23 cellular contexts compared by ENCODE assay signal in genomic region chr12:27063250-27063851, GRCh38. TPM values are rescaled to one million over a fixed set of nuclear protein-coding genes. Genes with fewer than 3 reads are reported as not detected.
DNase-seq lines count a peak whose midpoint lies in the region; ATAC-seq, FAIRE-seq and TF ChIP-seq lines count a peak whose summit lies in the region.
"Had no signal": no experiment of that assay in that cellular context is flagged by ENCODE, and none has a peak within 500 bp of the region (broad histone marks: within the 10 kb centered on the region; RNA-seq: fewer than 3 reads in every experiment).

No MANE protein-coding gene starts in this region.

- H3K9me3 Mint-ChIP-seq in activated T-helper 17 cell treated with anti-CD3 and anti-CD28 coated beads, Interleukin-2, amount 50 U/mL, for 72 hours, result no peaks in the 10 kb centered on the region
- H3K9me3 Mint-ChIP-seq in naive B cell, result peaks cover 13 to 24% (median 23%) of the 10 kb centered on the region in 7 donors

- no peak for TF ChIP-seq RAD21 in HepG2 (CRISPR knock-in tag; IDR thresholded peaks at IDR 0.05)

- H3K36me3 ChIP-seq in HepG2 (replicated peaks in 1 of 2; ENCODE audit: control insufficient read depth in 1 of 2, insufficient read depth in 2 of 2, low read length in 2 of 2) (no peaks in the 10 kb centered on the region), right lobe of liver (no peaks in the 10 kb centered on the region)
- H3K36me3 ChIP-seq in effector memory CD4-positive, alpha-beta T cell (ENCODE audit: control insufficient read depth, insufficient read depth, low read length), result no peaks in the 10 kb centered on the region

- ATAC-seq in HepG2 (no peak), right lobe of liver (no peak), naive B cell (ENCODE audit: low read depth in 2 of 2) (no peak)
- ATAC-seq in activated T-helper 17 cell treated with anti-CD3 and anti-CD28 coated beads, Interleukin-2, amount 50 U/mL, for 72 hours (replicated peaks), result no peak

- BruUV-seq in HepG2 (replicated peaks; lab: Mats Ljungman, UMichigan), result no TSS peak

- intact Hi-C loops in HepG2 (cut with micrococcal nuclease; ENCODE audit: unreplicated experiment), result no loop called here
- intact Hi-C loops in right lobe of liver (cut with DNase I), result no loop called here

- H3K79me2 ChIP-seq in HepG2 (ENCODE audit: insufficient read depth, low read length), result no peaks in the 10 kb centered on the region

- H3K4me3 Mint-ChIP-seq in activated T-helper 17 cell treated with anti-CD3 and anti-CD28 coated beads, Interleukin-2, amount 50 U/mL, for 72 hours, result no peak overlapping the region
- H3K4me3 Mint-ChIP-seq in naive B cell, result peak overlapping the region in 1 of 8 donors; percentile 25

- TF ChIP-seq EP300 in HepG2 (IDR thresholded peaks at IDR 0.05; ENCODE audit: low read depth in 2 of 2, low read length in 2 of 2) (no peak), HepG2 (CRISPR knock-in tag; IDR thresholded peaks at IDR 0.05; ENCODE audit: borderline replicate concordance) (no peak)

- no peaks in the 10 kb centered on the region for H3K27me3 Mint-ChIP-seq in activated T-helper 17 cell treated with anti-CD3 and anti-CD28 coated beads, Interleukin-2, amount 50 U/mL, for 72 hours
- no peaks in the 10 kb centered on the region for H3K27me3 Mint-ChIP-seq in naive B cell

- no peak overlapping the region for H3K4me3 ChIP-seq in HepG2 (replicated peaks in 1 of 3; ENCODE audit: insufficient read depth in 1 of 3, low read depth in 2 of 3, low read length in 3 of 3)
- no peak overlapping the region for H3K4me3 ChIP-seq in right lobe of liver
- H3K4me3 ChIP-seq in effector memory CD4-positive, alpha-beta T cell (ENCODE audit: insufficient read depth, low read depth, low read length, poor library complexity, severe bottlenecking), result no peak overlapping the region

- H3K4me1 ChIP-seq in HepG2 (ENCODE audit: insufficient read depth, low read length), result no peaks in the 10 kb centered on the region
- no peaks in the 10 kb centered on the region for H3K4me1 ChIP-seq in right lobe of liver
- H3K4me1 ChIP-seq in effector memory CD4-positive, alpha-beta T cell (ENCODE audit: control insufficient read depth, insufficient read depth, low read length, poor library complexity, severe bottlenecking), result no peaks in the 10 kb centered on the region

- H3K27ac Mint-ChIP-seq in activated T-helper 17 cell treated with anti-CD3 and anti-CD28 coated beads, Interleukin-2, amount 50 U/mL, for 72 hours, result peak overlapping the region; percentile 65
- H3K27ac Mint-ChIP-seq in naive B cell, result peak overlapping the region in 5 of 6 donors; percentile 87 to 99 (median 93)

- H3K27me3 ChIP-seq in HepG2 (ENCODE audit: control insufficient read depth in 1 of 2, insufficient read depth in 2 of 2, low read length in 2 of 2), result no peaks in the 10 kb centered on the region
- no peaks in the 10 kb centered on the region for H3K27me3 ChIP-seq in right lobe of liver
- H3K27me3 ChIP-seq in effector memory CD4-positive, alpha-beta T cell (replicated peaks; ENCODE audit: control insufficient read depth, insufficient read depth, low read length, poor library complexity, severe bottlenecking), result no peaks in the 10 kb centered on the region

- H3K9me3 ChIP-seq in HepG2 (ENCODE audit: low read length) (no peaks in the 10 kb centered on the region), right lobe of liver (no peaks in the 10 kb centered on the region)
- H3K9me3 ChIP-seq in effector memory CD4-positive, alpha-beta T cell (ENCODE audit: control insufficient read depth, low read length), result no peaks in the 10 kb centered on the region

- DNase-seq in HepG2 (ENCODE audit: low spot score) (no peak), right lobe of liver (no peak), naive B cell (no peak), AML-193 (lab: John Stamatoyannopoulos, UW) (no peak), retina (no peak)
- DNase-seq in effector memory CD4-positive, alpha-beta T cell, result no peak
- DNase-seq: 8988T, EL, GF-D8, KG1, MV-4-11, NCI-H1105 treated with DMSO at 0.1 percent for 48 hours, NCI-H2029 treated with DMSO at 0.1 percent for 48 hours, NCI-H2171, NCI-H446, NCI-H526, Right ventricle myocardium superior had no signal

- CTCF ChIA-PET in HepG2 (lab: Yijun Ruan, JAX; ENCODE audit: low intra/inter-chr PET ratio, low total read pairs), result no interaction called here

- H3K36me3 Mint-ChIP-seq in activated T-helper 17 cell treated with anti-CD3 and anti-CD28 coated beads, Interleukin-2, amount 50 U/mL, for 72 hours (ENCODE audit: low read depth), result peaks cover 5% of the 10 kb centered on the region
- peaks cover 13 to 26% of the 10 kb centered on the region in 2 donors for H3K36me3 Mint-ChIP-seq in naive B cell

- in situ Hi-C loops in HepG2 (cut with HindIII; ENCODE audit: extremely low pct_ligation_motif_present, low pct_unique_long_range_greater_than_20kb), result no loop called here

- no peak for TF ChIP-seq CTCF in HepG2 (CRISPR knock-in tag; IDR thresholded peaks at IDR 0.05)
- TF ChIP-seq CTCF in right lobe of liver (IDR thresholded peaks at IDR 0.05), result no peak

- H2AFZ ChIP-seq in HepG2 (ENCODE audit: low read length), result no peak overlapping the region

- H3K27ac ChIP-seq in HepG2 (ENCODE audit: extremely low read length, insufficient read depth, low read length) (no peak overlapping the region), right lobe of liver (no peak overlapping the region)
- no peak overlapping the region for H3K27ac ChIP-seq in effector memory CD4-positive, alpha-beta T cell (ENCODE audit: insufficient read depth, low read length, poor library complexity, severe bottlenecking)
- H3K27ac ChIP-seq: HL-60 had no signal

- no peak overlapping the region for H3K9ac ChIP-seq in HepG2 (ENCODE audit: insufficient read depth, low read depth, low read length)

- POLR2A ChIA-PET in HepG2 (lab: Yijun Ruan, JAX), result no interaction called here

- FAIRE-seq in HepG2 (lab: Jason Lieb, UNC), result no peak
- FAIRE-seq: H54 had no signal

- H3K4me1 Mint-ChIP-seq in activated T-helper 17 cell treated with anti-CD3 and anti-CD28 coated beads, Interleukin-2, amount 50 U/mL, for 72 hours, result no peaks in the 10 kb centered on the region
- peaks cover 17 to 29% (median 18%) of the 10 kb centered on the region in 3 donors for H3K4me1 Mint-ChIP-seq in naive B cell

- H4K20me1 ChIP-seq in HepG2 (ENCODE audit: insufficient read depth, low read length), result no peaks in the 10 kb centered on the region

- H3K4me2 ChIP-seq in HepG2 (ENCODE audit: low read depth, low read length), result no peak overlapping the region

- TF ChIP-seq POLR2A in HepG2 (IDR thresholded peaks at IDR 0.05; ENCODE audit: insufficient read depth in 1 of 2, low read depth in 2 of 2, low read length in 2 of 2) (no peak), right lobe of liver (IDR thresholded peaks at IDR 0.05) (no peak)

RNA-seq across cellular contexts. Expression of gene C12orf71, which starts 19.0 kb away (rescaled TPM):
- total RNA-seq in HepG2 (2016; rRNA removed; fragmentation: Illumina TruSeq; extraction: Trizol) (not detected in 2 replicates), right lobe of liver (not detected)
- not detected in 2 replicates for total RNA-seq in HepG2 (2016; cell fraction: cytosol; rRNA removed; fragmentation: Illumina TruSeq; extraction: Trizol; ENCODE audit: low read depth)
- total RNA-seq in HepG2 (2016; cell fraction: insoluble cytoplasmic fraction; rRNA removed; fragmentation: Illumina TruSeq; extraction: Trizol), result not detected in 2 replicates
- not detected in 2 replicates for total RNA-seq in HepG2 (2016; cell fraction: membrane; rRNA removed; fragmentation: Illumina TruSeq; extraction: Trizol)
- not detected in 2 replicates for total RNA-seq in HepG2 (2016; cell fraction: nucleus; rRNA removed; fragmentation: Illumina TruSeq; extraction: Trizol)
- polyA plus RNA-seq in HepG2 (2011; rRNA removed) (not detected in 2 replicates), naive B cell (ENCODE audit: low read depth in 6 of 6) (not detected)
- polyA plus RNA-seq in HepG2 (2011; cell fraction: cytosol; rRNA removed), result not detected in 2 replicates
- polyA plus RNA-seq in HepG2 (2011; cell fraction: nucleus; rRNA removed), result not detected in 2 replicates
- not detected in 2 replicates for polyA plus RNA-seq in HepG2 (2012)
- polyA plus RNA-seq in HepG2 (2016; cell fraction: cytosol; fragmentation: Illumina TruSeq; extraction: Trizol; ENCODE audit: low read depth), result not detected in 2 replicates
- polyA plus RNA-seq in HepG2 (2016; cell fraction: insoluble cytoplasmic fraction; fragmentation: Illumina TruSeq; extraction: Trizol; ENCODE audit: low read depth), result not detected in 2 replicates
- polyA plus RNA-seq in HepG2 (2016; cell fraction: membrane; fragmentation: Illumina TruSeq; extraction: Trizol; ENCODE audit: low read depth), result not detected in 2 replicates
- polyA plus RNA-seq in HepG2 (2016; cell fraction: nucleus; fragmentation: Illumina TruSeq; extraction: Trizol; ENCODE audit: insufficient read depth, low read depth), result not detected in 2 replicates
- polyA minus RNA-seq in HepG2 (2011; rRNA and poly(A)+ RNA removed; ENCODE audit: low replicate concordance), result not detected in 2 replicates
- polyA minus RNA-seq in HepG2 (2011; cell fraction: cytosol; rRNA and poly(A)+ RNA removed), result not detected in 2 replicates
- not detected in 2 replicates for polyA minus RNA-seq in HepG2 (2011; cell fraction: nucleus; rRNA and poly(A)+ RNA removed)
- total RNA-seq in activated T-helper 17 cell treated with anti-CD3 and anti-CD28 coated beads, Interleukin-2, amount 50 U/mL, for 72 hours, result not detected
- total RNA-seq: HT-29, Right ventricle myocardium superior, RPMI7951, SK-MEL-5 had no signal

RNA-seq across cellular contexts. Expression of gene MED21, which starts 41.0 kb away (rescaled TPM):
- total RNA-seq in HepG2 (2016; rRNA removed; fragmentation: Illumina TruSeq; extraction: Trizol) (34.1 and 56.0 TPM in 2 replicates), right lobe of liver (10 to 100 TPM; 14.7 to 26.8 (median 20.6) TPM)
- total RNA-seq in HepG2 (2016; cell fraction: cytosol; rRNA removed; fragmentation: Illumina TruSeq; extraction: Trizol; ENCODE audit: low read depth), result 9.5 and 9.8 TPM in 2 replicates
- total RNA-seq in HepG2 (2016; cell fraction: insoluble cytoplasmic fraction; rRNA removed; fragmentation: Illumina TruSeq; extraction: Trizol), result 33.2 and 54.7 TPM in 2 replicates
- 17.7 and 22.0 TPM in 2 replicates for total RNA-seq in HepG2 (2016; cell fraction: membrane; rRNA removed; fragmentation: Illumina TruSeq; extraction: Trizol)
- 27.3 and 28.4 TPM in 2 replicates for total RNA-seq in HepG2 (2016; cell fraction: nucleus; rRNA removed; fragmentation: Illumina TruSeq; extraction: Trizol)
- polyA plus RNA-seq in HepG2 (2011; rRNA removed) (19.2 and 19.4 TPM in 2 replicates), naive B cell (ENCODE audit: low read depth in 6 of 6) (10 to 100 TPM; 14.6 to 30.2 (median 25.2) TPM)
- polyA plus RNA-seq in HepG2 (2011; cell fraction: cytosol; rRNA removed), result 9.1 and 13.2 TPM in 2 replicates
- polyA plus RNA-seq in HepG2 (2011; cell fraction: nucleus; rRNA removed), result 5.1 and 9.1 TPM in 2 replicates
- polyA plus RNA-seq in HepG2 (2012), result 19.9 and 21.5 TPM in 2 replicates
- 5.8 and 7.0 TPM in 2 replicates for polyA plus RNA-seq in HepG2 (2016; cell fraction: cytosol; fragmentation: Illumina TruSeq; extraction: Trizol; ENCODE audit: low read depth)
- 44.5 and 48.7 TPM in 2 replicates for polyA plus RNA-seq in HepG2 (2016; cell fraction: insoluble cytoplasmic fraction; fragmentation: Illumina TruSeq; extraction: Trizol; ENCODE audit: low read depth)
- 13.2 and 14.0 TPM in 2 replicates for polyA plus RNA-seq in HepG2 (2016; cell fraction: membrane; fragmentation: Illumina TruSeq; extraction: Trizol; ENCODE audit: low read depth)
- polyA plus RNA-seq in HepG2 (2016; cell fraction: nucleus; fragmentation: Illumina TruSeq; extraction: Trizol; ENCODE audit: insufficient read depth, low read depth), result 17.9 and 18.9 TPM in 2 replicates
- polyA minus RNA-seq in HepG2 (2011; rRNA and poly(A)+ RNA removed; ENCODE audit: low replicate concordance), result 33.8 and 105 TPM in 2 replicates
- polyA minus RNA-seq in HepG2 (2011; cell fraction: cytosol; rRNA and poly(A)+ RNA removed), result 24.2 and 29.0 TPM in 2 replicates
- polyA minus RNA-seq in HepG2 (2011; cell fraction: nucleus; rRNA and poly(A)+ RNA removed), result 38.4 and 40.3 TPM in 2 replicates
- 10 to 100 TPM; 32.6 to 36.0 TPM for total RNA-seq in activated T-helper 17 cell treated with anti-CD3 and anti-CD28 coated beads, Interleukin-2, amount 50 U/mL, for 72 hours

RNA-seq across cellular contexts. Expression of gene TM7SF3, which starts 49.2 kb away (rescaled TPM):
- 94.4 and 116 TPM in 2 replicates for total RNA-seq in HepG2 (2016; rRNA removed; fragmentation: Illumina TruSeq; extraction: Trizol)
- total RNA-seq in HepG2 (2016; cell fraction: cytosol; rRNA removed; fragmentation: Illumina TruSeq; extraction: Trizol; ENCODE audit: low read depth), result 60.4 and 62.2 TPM in 2 replicates
- 97.5 and 107 TPM in 2 replicates for total RNA-seq in HepG2 (2016; cell fraction: insoluble cytoplasmic fraction; rRNA removed; fragmentation: Illumina TruSeq; extraction: Trizol)
- total RNA-seq in HepG2 (2016; cell fraction: membrane; rRNA removed; fragmentation: Illumina TruSeq; extraction: Trizol), result 107 and 119 TPM in 2 replicates
- 83.7 and 117 TPM in 2 replicates for total RNA-seq in HepG2 (2016; cell fraction: nucleus; rRNA removed; fragmentation: Illumina TruSeq; extraction: Trizol)
- 92.4 and 142 TPM in 2 replicates for polyA plus RNA-seq in HepG2 (2011; rRNA removed)
- 69.7 and 91.0 TPM in 2 replicates for polyA plus RNA-seq in HepG2 (2011; cell fraction: cytosol; rRNA removed)
- 57.6 and 67.7 TPM in 2 replicates for polyA plus RNA-seq in HepG2 (2011; cell fraction: nucleus; rRNA removed)
- 42.4 and 42.9 TPM in 2 replicates for polyA plus RNA-seq in HepG2 (2012)
- 50.6 and 52.5 TPM in 2 replicates for polyA plus RNA-seq in HepG2 (2016; cell fraction: cytosol; fragmentation: Illumina TruSeq; extraction: Trizol; ENCODE audit: low read depth)
- 80.7 TPM in 2 replicates for polyA plus RNA-seq in HepG2 (2016; cell fraction: insoluble cytoplasmic fraction; fragmentation: Illumina TruSeq; extraction: Trizol; ENCODE audit: low read depth)
- 85.7 and 89.6 TPM in 2 replicates for polyA plus RNA-seq in HepG2 (2016; cell fraction: membrane; fragmentation: Illumina TruSeq; extraction: Trizol; ENCODE audit: low read depth)
- 126 and 139 TPM in 2 replicates for polyA plus RNA-seq in HepG2 (2016; cell fraction: nucleus; fragmentation: Illumina TruSeq; extraction: Trizol; ENCODE audit: insufficient read depth, low read depth)
- 371 and 424 TPM in 2 replicates for polyA minus RNA-seq in HepG2 (2011; rRNA and poly(A)+ RNA removed; ENCODE audit: low replicate concordance)
- polyA minus RNA-seq in HepG2 (2011; cell fraction: cytosol; rRNA and poly(A)+ RNA removed), result 81.5 and 87.6 TPM in 2 replicates
- polyA minus RNA-seq in HepG2 (2011; cell fraction: nucleus; rRNA and poly(A)+ RNA removed), result 59.6 and 73.8 TPM in 2 replicates
- total RNA-seq in right lobe of liver, result 10 to 100 TPM; 38.4 to 75.1 (median 62.8) TPM
- 10 to 100 TPM; 30.7 to 42.7 TPM for total RNA-seq in activated T-helper 17 cell treated with anti-CD3 and anti-CD28 coated beads, Interleukin-2, amount 50 U/mL, for 72 hours
- polyA plus RNA-seq in naive B cell (ENCODE audit: low read depth in 6 of 6), result 10 to 100 TPM; 41.7 to 94.0 (median 56.9) TPM
